Comparison of ENCODE assay signal across 8 cellular contexts in genomic region chr19:17334414-17335409, GRCh38. TPM values are rescaled to one million over a fixed set of nuclear protein-coding genes. Genes with fewer than 3 reads are reported as not detected.
A peak's percentile ranks its signal among the peaks of the same experiment; 100 is the strongest.
DNase-seq lines count a peak whose midpoint lies in the region; ATAC-seq, FAIRE-seq and TF ChIP-seq lines count a peak whose summit lies in the region.

ANO8 (minus strand) TSS chr19:17334855; CDS start chr19:17334670, 185 bp downstream.

- H2AK5ac ChIP-seq in H1 (ENCODE audit: low read depth, low read length) (no peak within 1 kb of the TSS), mesenchymal stem cell (ENCODE audit: low read length, severe bottlenecking) (no peak within 1 kb of the TSS)

- H3K27me3 ChIP-seq in H1 (replicated peaks in 1 of 4; ENCODE audit: control insufficient read depth in 3 of 4, extremely low read depth in 1 of 4, insufficient read depth in 3 of 4, low read length in 3 of 4) (no peaks in the 10 kb centered on the region), mesenchymal stem cell (ENCODE audit: control insufficient read depth in 1 of 2, insufficient read depth in 1 of 2, low read length in 2 of 2) (no peaks in the 10 kb centered on the region)

- H3K4me3 ChIP-seq in AG04449 (ENCODE audit: low read depth, low read length) (peak within 1 kb of the TSS; percentile 71), H1 (ENCODE audit: extremely low read depth in 1 of 4, insufficient read depth in 2 of 4, low read depth in 3 of 4, low read length in 4 of 4) (peak within 1 kb of the TSS; percentile 74 to 85 (median 78)), mesenchymal stem cell (ENCODE audit: insufficient read depth in 1 of 2, low read depth in 1 of 2, low read length in 2 of 2) (peak within 1 kb of the TSS; percentile 83 to 88)

- TF ChIP-seq CTCF in AG04449 (IDR thresholded peaks at IDR 0.05; ENCODE audit: insufficient read depth, low read length, missing control alignments) (no peak), H1 (IDR thresholded peaks at IDR 0.05; ENCODE audit: control extremely low read depth in 1 of 3, insufficient read depth in 1 of 3, low read depth in 1 of 3, low read length in 3 of 3) (no peak)

- H3K23me2 ChIP-seq in H1 (ENCODE audit: low read depth, low read length) = peaks cover 21% of the 10 kb centered on the region

- H3K9ac ChIP-seq in H1 (replicated peaks in 1 of 4; ENCODE audit: extremely low read depth in 1 of 4, low read depth in 3 of 4, low read length in 3 of 4) (peak within 1 kb of the TSS; percentile 25 to 79 (median 70); a peak in 6 of 7 replicates), mesenchymal stem cell (ENCODE audit: low read length) (peak within 1 kb of the TSS; percentile 78)

- no peak for TF ChIP-seq EP300 in H1 (IDR thresholded peaks at IDR 0.05; ENCODE audit: borderline replicate concordance in 1 of 2, low read depth in 2 of 2, low read length in 2 of 2)

- H4K20me1 ChIP-seq in H1 (replicated peaks in 1 of 2; ENCODE audit: control insufficient read depth in 1 of 2, insufficient read depth in 2 of 2, low read length in 2 of 2) = peaks cover 0 to 11% of the 10 kb centered on the region in 2 experiments

- H3K4me2 ChIP-seq in H1 (ENCODE audit: insufficient read depth in 1 of 2, low read depth in 2 of 2, low read length in 2 of 2) (peak within 1 kb of the TSS; percentile 71 to 88), mesenchymal stem cell (ENCODE audit: low read length, poor library complexity, severe bottlenecking) (peak within 1 kb of the TSS; percentile 90)

- H3K56ac ChIP-seq in H1 (replicated peaks; ENCODE audit: insufficient read length, low read depth, low read length) = peak within 1 kb of the TSS; percentile 73

- H3K4ac ChIP-seq in H1 (replicated peaks; ENCODE audit: insufficient read length, low read depth, low read length) (peak within 1 kb of the TSS; percentile 29), mesenchymal stem cell (ENCODE audit: low read depth in 1 of 2, low read length in 2 of 2) (peak within 1 kb of the TSS; percentile 35 to 94)

- FAIRE-seq in H1 (lab: Jason Lieb, UNC) = peak; percentile 75

- DNase-seq in AG04449 (ENCODE audit: low read depth, low spot score) (peak; percentile 93), HUDEP-2 (lab: John Stamatoyannopoulos, UW; ENCODE audit: unreplicated experiment in 76 of 76) (peak in 75 of 76 experiments; percentile 90 to 100 (median 99)), NOMO-1 treated with DMSO at 0.1 percent for 48 hours (lab: John Stamatoyannopoulos, UW; ENCODE audit: unreplicated experiment) (peak; percentile 96), H1 (ENCODE audit: low read depth in 1 of 2, low spot score in 2 of 2) (peak; percentile 91 to 99), mesenchymal stem cell (peak; percentile 98)
- DNase-seq in activated CD8-positive, alpha-beta memory T cell treated with anti-CD3 and anti-CD28 coated beads for 4 hours (ENCODE audit: low read depth in 2 of 2) = peak; percentile 88 to 89
- DNase-seq in stimulated activated CD8-positive, alpha-beta memory T cell treated with anti-CD3 and anti-CD28 coated beads, Interleukin-12 subunit alpha, Interleukin-12 subunit beta, amount 100 ng/mL, for 1 hour (ENCODE audit: low read depth) = peak; percentile 91

- H3K23ac ChIP-seq in H1 (ENCODE audit: insufficient read length) = no peak within 1 kb of the TSS
- peak within 1 kb of the TSS in 1 of 2 experiments; percentile 73 for H3K23ac ChIP-seq in mesenchymal stem cell (ENCODE audit: low read length in 2 of 2)

- CTCF ChIA-PET in AG04449 (lab: Yijun Ruan, JAX) = interaction anchor here (1.2 to 2.0 kb wide), 10 partner anchors 11 to 131 kb away, joined by 4 to 12 read pairs (median 5); partner anchors contain the start of gene MRPL34
- CTCF ChIA-PET in H1 (lab: Charles Lee; ENCODE audit: partially characterized antibody) = interaction anchor here (0.7 to 3.0 kb wide), 9 partner anchors 9 to 73 kb away, joined by 3 to 14 read pairs (median 4); partner anchors contain the start of genes DDA1 and MRPL34

- H2BK20ac ChIP-seq in H1 (ENCODE audit: low read length) = 0 out of 2 replicates have a peak within 1 kb of the TSS, but pooled peaks have one; percentile 67

- POLR2A ChIA-PET in AG04449 (lab: Yijun Ruan, JAX) (interaction anchor here (1.0 to 1.4 kb wide), 3 partner anchors 9 to 85 kb away, joined by 3 to 4 read pairs (median 4); partner anchors contain the start of genes DDA1 and MVB12A), H1 (lab: Charles Lee; ENCODE audit: partially characterized antibody) (interaction anchor here (0.7 to 17.1 kb wide), 9 partner anchors 9 to 119 kb away, joined by 3 to 329 read pairs (median 5); partner anchors contain the start of genes ABHD8, DDA1, MRPL34 and OCEL1)

- H3K36me3 ChIP-seq in H1 (ENCODE audit: control insufficient read depth in 2 of 4, insufficient read depth in 4 of 4, low read length in 3 of 4) (no peaks in the 10 kb centered on the region), mesenchymal stem cell (ENCODE audit: control insufficient read depth in 1 of 2, insufficient read depth in 2 of 2, low read depth in 1 of 2, low read length in 2 of 2) (peaks cover 17 to 38% of the 10 kb centered on the region in 2 experiments)

- H4K8ac ChIP-seq in H1 (ENCODE audit: extremely low read depth, insufficient read depth, low read length) (peak within 1 kb of the TSS; percentile 92), mesenchymal stem cell (ENCODE audit: low read length) (peak within 1 kb of the TSS; percentile 67)

- TF ChIP-seq RAD21 in H1 (IDR thresholded peaks at IDR 0.05 in 1 of 2, conservative IDR thresholded peaks at IDR 0.05 in 1 of 2; ENCODE audit: low read depth in 2 of 2, low read length in 2 of 2) = no peak

- H2BK5ac ChIP-seq in H1 (ENCODE audit: low read depth, low read length) (no peak within 1 kb of the TSS), mesenchymal stem cell (ENCODE audit: low read depth, low read length, poor library complexity, severe bottlenecking) (no peak within 1 kb of the TSS)

- no peak within 1 kb of the TSS for H3K14ac ChIP-seq in H1 (ENCODE audit: insufficient read length)
- peak within 1 kb of the TSS in 1 of 2 experiments; percentile 89 for H3K14ac ChIP-seq in mesenchymal stem cell (ENCODE audit: low read length in 2 of 2)

- ATAC-seq in GM19025 (IDR thresholded peaks at IDR 0.05; ENCODE audit: low read depth, unreplicated experiment) = peak; percentile 39

- H2BK15ac ChIP-seq in H1 (ENCODE audit: low read length) (peak within 1 kb of the TSS; percentile 61; the same call in 1 of the 2 replicates), mesenchymal stem cell (ENCODE audit: low read depth, poor library complexity, severe bottlenecking) (peak within 1 kb of the TSS; percentile 80)

- H2BK120ac ChIP-seq in H1 (replicated peaks; ENCODE audit: low read depth, low read length) (no peak within 1 kb of the TSS), mesenchymal stem cell (ENCODE audit: low read depth, low read length) (peak within 1 kb of the TSS; percentile 23)

- H3K4me1 ChIP-seq in H1 (replicated peaks in 1 of 4; ENCODE audit: control insufficient read depth in 3 of 4, insufficient read depth in 4 of 4, low read length in 3 of 4) = peaks cover 0 to 29% (median 21%) of the 10 kb centered on the region in 4 experiments; a peak in 5 of 7 replicates
- peaks cover 31% of the 10 kb centered on the region for H3K4me1 ChIP-seq in mesenchymal stem cell (ENCODE audit: control insufficient read depth, insufficient read depth, low read depth, low read length)

- H3K18ac ChIP-seq in H1 (ENCODE audit: extremely low read depth, low read length) (peak within 1 kb of the TSS; percentile 87), mesenchymal stem cell (ENCODE audit: low read depth in 1 of 2, low read length in 2 of 2) (peak within 1 kb of the TSS; percentile 45 to 85)

- no peaks in the 10 kb centered on the region for H3K79me2 ChIP-seq in H1 (ENCODE audit: control insufficient read depth in 1 of 2, insufficient read depth in 2 of 2, low read length in 2 of 2)

- H3K79me1 ChIP-seq in H1 (ENCODE audit: low read depth, low read length) (peaks cover 3% of the 10 kb centered on the region), mesenchymal stem cell (replicated peaks; ENCODE audit: low read length, poor library complexity, severe bottlenecking) (peaks cover 19% of the 10 kb centered on the region)

- peak within 1 kb of the TSS; percentile 41 for H4K5ac ChIP-seq in H1 (ENCODE audit: insufficient read length, low read depth, low read length)

- TF ChIP-seq POLR2A in H1 (IDR thresholded peaks at IDR 0.05; ENCODE audit: control extremely low read depth in 1 of 2, low read depth in 2 of 2, low read length in 2 of 2) = peak in 1 of 2 experiments; percentile 54; a peak in 1 of 3 replicates

- H4K91ac ChIP-seq in H1 (replicated peaks; ENCODE audit: insufficient read length, low read length) (no peak within 1 kb of the TSS), mesenchymal stem cell (ENCODE audit: low read length) (peak within 1 kb of the TSS; percentile 21)

- H3K9me3 ChIP-seq in H1 (ENCODE audit: insufficient read depth in 2 of 2, low read depth in 1 of 2, low read length in 1 of 2) (no peaks in the 10 kb centered on the region), mesenchymal stem cell (ENCODE audit: control insufficient read depth, low read length) (no peaks in the 10 kb centered on the region)

- H3K27ac ChIP-seq in H1 (ENCODE audit: low read depth, low read length) (peak within 1 kb of the TSS; percentile 29; the same call in 1 of the 2 replicates), mesenchymal stem cell (ENCODE audit: low read length, poor library complexity, severe bottlenecking) (no peak within 1 kb of the TSS)

- H2AFZ ChIP-seq in H1 (ENCODE audit: low read length) = no peak within 1 kb of the TSS
- peak within 1 kb of the TSS; percentile 86 for H2AFZ ChIP-seq in mesenchymal stem cell (ENCODE audit: low read depth, low read length)

- 8% methylated on average over 58 of the region's 86 CpGs; no CpG with 5 or more reads in 1 of the 2 experiments for WGBS in H1 (ENCODE audit: extremely low coverage in 1 of 2, insufficient coverage in 1 of 2, insufficient read length in 1 of 2, insufficient replicate concordance in 2 of 2, low coverage in 1 of 2, low lambda C conversion rate in 2 of 2, missing lambda C conversion rate in 1 of 2), 2 experiments
- WGBS in mesenchymal stem cell = 6% methylated on average over 81 of the region's 86 CpGs

- H2BK12ac ChIP-seq in H1 (ENCODE audit: low read depth, low read length) = peak within 1 kb of the TSS; percentile 39; the same call in 1 of the 2 replicates
- H2BK12ac ChIP-seq in mesenchymal stem cell (ENCODE audit: low read length in 2 of 2) = peak within 1 kb of the TSS in 1 of 2 experiments; percentile 66

RNA-seq across cellular contexts. Expression of gene ANO8, which starts in this region (rescaled TPM):
- total RNA-seq in H1 (2021; fragmentation: NEBNext Ultra II Directional; extraction: Animal tissue kit (Norgen Biotek cat#: 25700)) = 20.7 and 21.4 TPM in 2 replicates
- polyA plus RNA-seq in H1 (2011; rRNA removed) = 9.5 and 17.3 TPM in 2 replicates
- polyA plus RNA-seq in H1 (2011; cell fraction: cytosol; rRNA removed) = 12.3 TPM
- polyA plus RNA-seq in H1 (2011; cell fraction: nucleus; rRNA removed) = 132 TPM
- polyA plus RNA-seq in H1 (2012, experiment 1 of 2) = 12.0 to 21.7 TPM (median 19.9 TPM) in 4 replicates
- 6.5 TPM for polyA plus RNA-seq in H1 (2012, experiment 2 of 2)
- polyA plus RNA-seq in H1 (2013, experiment 1 of 2) = 10.9 TPM
- polyA plus RNA-seq in H1 (2013, experiment 2 of 2) = 9.5 TPM
- polyA minus RNA-seq in H1 (2011; rRNA and poly(A)+ RNA removed) = 5.0 and 5.9 TPM in 2 replicates
- polyA minus RNA-seq in H1 (2011; cell fraction: cytosol; rRNA and poly(A)+ RNA removed) = 7.3 TPM
- polyA minus RNA-seq in H1 (2011; cell fraction: nucleus; rRNA and poly(A)+ RNA removed) = 23.4 TPM
- 5.5 TPM for polyA plus RNA-seq in mesenchymal stem cell (2013, experiment 1 of 2)
- polyA plus RNA-seq in mesenchymal stem cell (2013, experiment 2 of 2) = 5.3 TPM
